In the genomic region with DNA sequence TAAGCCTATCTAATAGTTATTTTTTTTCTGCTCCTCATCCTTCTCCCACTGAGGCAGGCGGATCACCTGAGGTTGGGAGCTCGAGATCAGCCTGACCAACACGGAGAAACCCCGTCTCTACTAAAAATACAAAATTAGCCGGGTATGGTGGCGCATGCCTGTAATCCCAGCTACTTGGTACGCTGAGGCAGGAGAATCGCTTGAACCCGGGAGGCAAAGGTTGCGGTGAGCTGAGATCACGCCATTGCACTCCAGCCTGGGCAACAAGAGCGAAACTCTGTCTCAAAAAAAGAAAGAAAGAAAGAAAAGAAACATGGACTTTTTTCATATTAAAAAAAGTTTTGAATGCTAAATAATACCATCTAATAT, we compare ENCODE assay signal across 8 cellular contexts. TPM values are rescaled to one million over a fixed set of nuclear protein-coding genes. Genes with fewer than 3 reads are reported as not detected.
DNase-seq lines count a peak whose midpoint lies in the region; ATAC-seq and TF ChIP-seq lines count a peak whose summit lies in the region.
"Not testable (repeated sequence)": the region's sequence is repeated elsewhere in the genome, so short reads cannot be mapped to it uniquely, and the experiment has no call there.

No MANE protein-coding gene starts in this region.

- H2AFZ ChIP-seq in MM.1S (ENCODE audit: low read length), result not testable (repeated sequence)

- not testable (repeated sequence) for H3K27me3 Mint-ChIP-seq in CD8-positive, alpha-beta memory T cell; T-helper 17 cell; activated CD8-positive, alpha-beta memory T cell treated with anti-CD3 and anti-CD28 coated beads, Interleukin-2, amount 10 ng/mL, durations not matched to agents 7 days and 5 days; activated naive CD8-positive, alpha-beta T cell; immature natural killer cell (ENCODE audit: low read depth in 3 of 3); stimulated activated naive CD8-positive, alpha-beta T cell treated with anti-CD3 and anti-CD28 coated beads, Interleukin-15, Interleukin-2, amounts not matched to agents 100 ng/mL and 50 ng/mL, for 24 hours

- not testable (repeated sequence) for ATAC-seq in T-helper 17 cell; activated CD8-positive, alpha-beta memory T cell treated with anti-CD3 and anti-CD28 coated beads, Interleukin-2, amount 10 ng/mL, durations not matched to agents 7 days and 5 days

- H3K4me2 ChIP-seq in MM.1S (ENCODE audit: low read depth, low read length), result peak overlapping the region; percentile 84; the same call in 1 of the 2 replicates

- POLR2A ChIA-PET in CD8-positive, alpha-beta memory T cell (lab: Charles Lee), result not testable (repeated sequence)

- not testable (repeated sequence) for H3K79me2 ChIP-seq in MM.1S (ENCODE audit: low read length)

- H3K9me3 ChIP-seq in CD8-positive, alpha-beta memory T cell (ENCODE audit: low read length); MM.1S (replicated peaks; ENCODE audit: insufficient read depth, low read length); T-helper 17 cell (ENCODE audit: control insufficient read depth, low read length, poor library complexity, severe bottlenecking): not testable (repeated sequence)

- H3K4me1 ChIP-seq in CD8-positive, alpha-beta memory T cell (ENCODE audit: insufficient read depth, low read length), result peaks cover 27% of the 10 kb centered on the region
- peaks cover 25% of the 10 kb centered on the region for H3K4me1 ChIP-seq in MM.1S (ENCODE audit: low read length)

- not testable (repeated sequence) for H3K36me3 Mint-ChIP-seq in CD8-positive, alpha-beta memory T cell; T-helper 17 cell (ENCODE audit: low read depth); activated CD8-positive, alpha-beta memory T cell treated with anti-CD3 and anti-CD28 coated beads, Interleukin-2, amount 10 ng/mL, durations not matched to agents 7 days and 5 days; activated naive CD8-positive, alpha-beta T cell; immature natural killer cell; stimulated activated naive CD8-positive, alpha-beta T cell treated with anti-CD3 and anti-CD28 coated beads, Interleukin-15, Interleukin-2, amounts not matched to agents 100 ng/mL and 50 ng/mL, for 24 hours (ENCODE audit: low read depth)

- peaks cover 36% of the 10 kb centered on the region for H3F3A ChIP-seq in MM.1S (ENCODE audit: insufficient read depth, low read length)

- H4K20me1 ChIP-seq in MM.1S (ENCODE audit: insufficient read depth, low read length), result not testable (repeated sequence)

- H3K4me3 Mint-ChIP-seq in CD8-positive, alpha-beta memory T cell, result peak overlapping the region in 5 of 7 donors; percentile 86 to 93 (median 90)
- H3K4me3 Mint-ChIP-seq in T-helper 17 cell (peak overlapping the region; percentile 91), immature natural killer cell (peak overlapping the region in 4 of 5 donors; percentile 32 to 82 (median 46))
- peak overlapping the region; percentile 74 for H3K4me3 Mint-ChIP-seq in activated CD8-positive, alpha-beta memory T cell treated with anti-CD3 and anti-CD28 coated beads, Interleukin-2, amount 10 ng/mL, durations not matched to agents 7 days and 5 days
- H3K4me3 Mint-ChIP-seq in activated naive CD8-positive, alpha-beta T cell, result peak overlapping the region; percentile 88
- H3K4me3 Mint-ChIP-seq in stimulated activated naive CD8-positive, alpha-beta T cell treated with anti-CD3 and anti-CD28 coated beads, Interleukin-15, Interleukin-2, amounts not matched to agents 100 ng/mL and 50 ng/mL, for 24 hours, result peak overlapping the region; percentile 87

- H3K9me3 Mint-ChIP-seq in CD8-positive, alpha-beta memory T cell; activated CD8-positive, alpha-beta memory T cell treated with anti-CD3 and anti-CD28 coated beads, Interleukin-2, amount 10 ng/mL, durations not matched to agents 7 days and 5 days (ENCODE audit: low read depth); activated naive CD8-positive, alpha-beta T cell (ENCODE audit: low read depth); immature natural killer cell; stimulated activated naive CD8-positive, alpha-beta T cell treated with anti-CD3 and anti-CD28 coated beads, Interleukin-15, Interleukin-2, amounts not matched to agents 100 ng/mL and 50 ng/mL, for 24 hours: not testable (repeated sequence)

- DNase-seq in CD8-positive, alpha-beta memory T cell; H7; MM.1S; T-helper 17 cell; activated CD8-positive, alpha-beta memory T cell treated with anti-CD3 and anti-CD28 coated beads, Interleukin-2, amount 10 ng/mL, durations not matched to agents 7 days and 5 days; immature natural killer cell: not testable (repeated sequence)

- H3K4me1 Mint-ChIP-seq in CD8-positive, alpha-beta memory T cell, result peaks cover 16 to 33% (median 31%) of the 10 kb centered on the region in 3 donors
- H3K4me1 Mint-ChIP-seq in T-helper 17 cell, result peaks cover 19% of the 10 kb centered on the region
- peaks cover 38% of the 10 kb centered on the region for H3K4me1 Mint-ChIP-seq in activated CD8-positive, alpha-beta memory T cell treated with anti-CD3 and anti-CD28 coated beads, Interleukin-2, amount 10 ng/mL, durations not matched to agents 7 days and 5 days
- H3K4me1 Mint-ChIP-seq in activated naive CD8-positive, alpha-beta T cell (ENCODE audit: low read depth), result peaks cover 45% of the 10 kb centered on the region
- H3K4me1 Mint-ChIP-seq in immature natural killer cell, result peaks cover 28 to 37% of the 10 kb centered on the region in 2 donors
- H3K4me1 Mint-ChIP-seq in stimulated activated naive CD8-positive, alpha-beta T cell treated with anti-CD3 and anti-CD28 coated beads, Interleukin-15, Interleukin-2, amounts not matched to agents 100 ng/mL and 50 ng/mL, for 24 hours (ENCODE audit: low read depth), result peaks cover 51% of the 10 kb centered on the region

- H3K27ac Mint-ChIP-seq in CD8-positive, alpha-beta memory T cell, result peak overlapping the region in 6 of 8 donors; percentile 91 to 97 (median 94)
- peak overlapping the region; percentile 93 for H3K27ac Mint-ChIP-seq in T-helper 17 cell
- peak overlapping the region; percentile 96 for H3K27ac Mint-ChIP-seq in activated CD8-positive, alpha-beta memory T cell treated with anti-CD3 and anti-CD28 coated beads, Interleukin-2, amount 10 ng/mL, durations not matched to agents 7 days and 5 days
- H3K27ac Mint-ChIP-seq in activated naive CD8-positive, alpha-beta T cell, result peak overlapping the region; percentile 97
- H3K27ac Mint-ChIP-seq in immature natural killer cell, result peak overlapping the region; percentile 79 to 98 (median 96)
- H3K27ac Mint-ChIP-seq in stimulated activated naive CD8-positive, alpha-beta T cell treated with anti-CD3 and anti-CD28 coated beads, Interleukin-15, Interleukin-2, amounts not matched to agents 100 ng/mL and 50 ng/mL, for 24 hours, result peak overlapping the region; percentile 97

- H3K27me3 ChIP-seq in CD8-positive, alpha-beta memory T cell (ENCODE audit: insufficient read depth, low read length, poor library complexity, severe bottlenecking); H7 (ENCODE audit: control insufficient read depth, insufficient read depth, low read length); MM.1S (replicated peaks; ENCODE audit: insufficient read depth, low read length): not testable (repeated sequence)

- not testable (repeated sequence) for H3K36me3 ChIP-seq in CD8-positive, alpha-beta memory T cell (ENCODE audit: insufficient read depth, low read length); H7 (replicated peaks; ENCODE audit: control insufficient read depth, insufficient read depth, low read length); MM.1S (replicated peaks; ENCODE audit: insufficient read depth, low read length)

- CTCF ChIA-PET in CD8-positive, alpha-beta memory T cell (lab: Charles Lee), result not testable (repeated sequence)
- CTCF ChIA-PET in activated CD8-positive, alpha-beta memory T cell treated with anti-CD3 and anti-CD28 coated beads, Interleukin-2, amount 10 ng/mL, durations not matched to agents 7 days and 5 days (lab: Charles Lee), result interaction anchor here (0.6 to 1.2 kb wide), 2 partner anchors 48 to 520 kb away, joined by 3 to 4 read pairs; no protein-coding TSS in a partner anchor

- not testable (repeated sequence) for TF ChIP-seq CTCF in MM.1S (IDR thresholded peaks at IDR 0.05; ENCODE audit: low read length)

- H3K27ac ChIP-seq in CD8-positive, alpha-beta memory T cell (ENCODE audit: low read depth, low read length), result not testable (repeated sequence)
- peak overlapping the region; percentile 61; the same call in 1 of the 2 replicates for H3K27ac ChIP-seq in MM.1S (ENCODE audit: low read length)

- not testable (repeated sequence) for H3K4me3 ChIP-seq in CD8-positive, alpha-beta memory T cell (ENCODE audit: low read length)
- H3K4me3 ChIP-seq in H7 (ENCODE audit: insufficient read depth, low read depth, low read length) (peak overlapping the region; percentile 23), MM.1S (ENCODE audit: low read length) (peak overlapping the region; percentile 59)

- H3K9ac ChIP-seq in MM.1S (ENCODE audit: low read length), result peak overlapping the region; percentile 22; the same call in 1 of the 2 replicates

- not testable (repeated sequence) for H3K9me2 ChIP-seq in MM.1S (replicated peaks; ENCODE audit: insufficient read depth, low read length)

RNA-seq across cellular contexts. Expression of a gene that starts 6.4 kb away (rescaled TPM):
- 100 to 1,000 TPM; 176 TPM for total RNA-seq in CD8-positive, alpha-beta memory T cell
- polyA plus RNA-seq in CD8-positive, alpha-beta memory T cell, result 71.3 TPM
- total RNA-seq in H7 (2014; rRNA removed; shearing (Covaris generic)), result 152 and 199 TPM in 2 replicates
- total RNA-seq in T-helper 17 cell, result 100 to 1,000 TPM; 127 to 141 TPM
- total RNA-seq in activated CD8-positive, alpha-beta memory T cell treated with anti-CD3 and anti-CD28 coated beads, Interleukin-2, amount 10 ng/mL, durations not matched to agents 7 days and 5 days, result 100 to 1,000 TPM; 186 to 220 TPM
- 10 to 100 TPM; 37.2 to 82.0 (median 45.6) TPM for polyA plus RNA-seq in immature natural killer cell
